Comparison of ENCODE assay signal across 8 cellular contexts in the genomic region with DNA sequence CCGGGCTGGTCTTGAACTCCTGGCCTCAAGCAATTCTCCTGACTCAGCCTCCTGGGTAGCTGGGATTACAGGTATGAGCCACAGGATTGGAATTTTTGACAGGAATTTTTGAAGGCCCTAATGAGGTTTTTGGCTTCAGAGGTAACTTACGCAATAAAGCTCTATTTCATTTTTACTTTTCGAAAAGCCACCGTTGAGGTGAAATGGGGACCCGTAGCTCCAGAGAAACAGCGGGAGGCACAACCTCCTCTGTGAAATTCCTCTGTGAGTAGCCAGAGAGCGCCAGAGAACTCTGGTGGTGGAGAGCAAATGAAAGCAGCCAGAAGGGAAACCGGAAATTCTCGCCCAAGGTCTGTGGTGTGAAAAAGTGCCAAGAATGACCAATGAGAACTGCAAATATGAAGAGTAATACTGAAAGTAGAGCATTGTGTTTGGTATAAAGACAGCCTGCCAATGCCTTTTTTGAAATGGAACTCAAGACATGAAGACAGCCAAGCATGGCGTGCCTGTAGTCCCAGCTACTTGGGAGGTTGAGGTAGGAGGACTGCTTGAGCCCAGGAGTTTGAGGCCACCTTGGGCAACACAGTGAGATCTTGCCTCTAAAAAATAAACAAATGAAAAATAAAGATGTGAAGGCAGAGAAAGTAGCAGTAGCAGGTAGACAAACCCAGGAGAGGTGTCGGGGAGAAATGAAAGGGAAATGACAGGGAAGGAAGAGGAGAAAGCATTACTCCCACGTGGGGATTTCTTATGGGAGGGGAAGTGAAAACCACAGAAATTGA. TPM values are rescaled to one million over a fixed set of nuclear protein-coding genes. Genes with fewer than 3 reads are reported as not detected.
DNase-seq lines count a peak whose midpoint lies in the region; ATAC-seq, FAIRE-seq and TF ChIP-seq lines count a peak whose summit lies in the region.

No MANE protein-coding gene starts in this region.

- no peak overlapping the region for H2BK5ac ChIP-seq in neuronal stem cell (ENCODE audit: low read length)

- DNase-seq in CD8-positive, alpha-beta T cell = peak; percentile 29 to 76 (median 47)
- DNase-seq in GM19240 (ENCODE audit: insufficient read length, low spot score) (peak; percentile 60), RCC 7860 (ENCODE audit: low spot score) (peak; percentile 55), Right ventricle myocardium inferior (ENCODE audit: missing footprints) (peak; percentile 70), spleen (peak; percentile 83), neuronal stem cell (ENCODE audit: low spot score) (no peak)
- DNase-seq in activated effector memory CD4-positive, alpha-beta T cell treated with Interleukin-2 at 50 U/mL for 16 hours = peak; percentile 48

- 21 to 32% (median 27%) methylated on average over 12 of the region's 12 CpGs for WGBS in spleen, 5 donors
- no CpG with 5 or more reads among the region's 12 CpGs for WGBS in neuronal stem cell (ENCODE audit: extremely low coverage in 2 of 2, insufficient read length in 2 of 2, insufficient replicate concordance in 1 of 2), 2 donors

- CTCF ChIA-PET in CD8-positive, alpha-beta T cell (lab: Charles Lee) = interaction anchor here (0.7 to 2.2 kb wide), 45 partner anchors 8 to 215 kb away, joined by 3 to 38 read pairs (median 5); a partner anchor contains a TSS

- no peak overlapping the region for H3K18ac ChIP-seq in neuronal stem cell (ENCODE audit: low read length)

- H3K14ac ChIP-seq in neuronal stem cell (ENCODE audit: low read length) = no peak overlapping the region

- H3K4me1 Mint-ChIP-seq in CD8-positive, alpha-beta T cell (ENCODE audit: low read depth) = peaks cover 72% of the 10 kb centered on the region

- no peak overlapping the region for H2BK120ac ChIP-seq in neuronal stem cell (ENCODE audit: low read depth, low read length)

- H3K27ac ChIP-seq in CD8-positive, alpha-beta T cell (ENCODE audit: low read depth, low read length) = peak overlapping the region; percentile 6
- H3K27ac ChIP-seq in spleen = peak overlapping the region; percentile 57 to 90 (median 83)
- H3K27ac ChIP-seq in neuronal stem cell (replicated peaks; ENCODE audit: low read length) = no peak overlapping the region

- H3K4ac ChIP-seq in neuronal stem cell (ENCODE audit: low read length) = no peak overlapping the region

- FAIRE-seq in RCC 7860 (lab: Jason Lieb, UNC) = no peak

- peaks cover 52% of the 10 kb centered on the region for H3K4me1 ChIP-seq in CD8-positive, alpha-beta T cell (ENCODE audit: insufficient read depth, low read length)
- peaks cover 20 to 94% (median 48%) of the 10 kb centered on the region in 6 donors for H3K4me1 ChIP-seq in spleen
- H3K4me1 ChIP-seq in neuronal stem cell (ENCODE audit: control insufficient read depth in 2 of 2, insufficient read depth in 1 of 2, low read depth in 1 of 2, low read length in 2 of 2) = peaks cover 0 to 7% of the 10 kb centered on the region in 2 donors

- TF ChIP-seq CTCF in CD8-positive, alpha-beta T cell (IDR thresholded peaks at IDR 0.05) = peak; percentile 59
- TF ChIP-seq CTCF in spleen (IDR thresholded peaks at IDR 0.05 in 8 of 11, conservative IDR thresholded peaks at IDR 0.05 in 3 of 11) = peak; percentile 70 to 97 (median 86)

- no peak overlapping the region for H4K8ac ChIP-seq in neuronal stem cell (ENCODE audit: low read depth, low read length)

- H3K36me3 ChIP-seq in CD8-positive, alpha-beta T cell (ENCODE audit: insufficient read depth, low read length) = no peaks in the 10 kb centered on the region
- H3K36me3 ChIP-seq in spleen (no peaks in the 10 kb centered on the region), neuronal stem cell (replicated peaks in 1 of 2; ENCODE audit: control insufficient read depth in 2 of 2, insufficient read depth in 2 of 2, low read length in 2 of 2) (no peaks in the 10 kb centered on the region)

- H2BK12ac ChIP-seq in neuronal stem cell (ENCODE audit: low read length) = no peak overlapping the region

- ATAC-seq in CD8-positive, alpha-beta T cell = peak; percentile 78
- ATAC-seq in HG03354 (IDR thresholded peaks at IDR 0.05; ENCODE audit: poor library complexity, severe bottlenecking, unreplicated experiment) (peak; percentile 96), Right ventricle myocardium inferior (peak; percentile 83)

- no peak overlapping the region for H3K9ac ChIP-seq in neuronal stem cell (ENCODE audit: low read depth, low read length, poor library complexity)

- intact Hi-C loops in CD8-positive, alpha-beta T cell (cut with DNase I, micrococcal nuclease) = loop anchor here (1.0 to 5.0 kb wide), 5 partner anchors 34 to 141 kb away; a partner anchor contains a TSS
- intact Hi-C loops in Right ventricle myocardium inferior (cut with DNase I) = loop anchor here (1.0 to 10.0 kb wide), 2 partner anchors 88 to 141 kb away; a partner anchor contains a TSS
- intact Hi-C loops in spleen (cut with DNase I; ENCODE audit: low total_unique reads) = loop anchor here (10.0 kb wide), 3 partner anchors 52 to 142 kb away; no protein-coding TSS in a partner anchor

- H3K23ac ChIP-seq in neuronal stem cell (ENCODE audit: low read depth, low read length, poor library complexity) = no peak overlapping the region

- H2BK15ac ChIP-seq in neuronal stem cell (ENCODE audit: low read length) = no peak overlapping the region

- H2AK5ac ChIP-seq in neuronal stem cell (ENCODE audit: low read depth, low read length) = no peak overlapping the region

- no peaks in the 10 kb centered on the region for H3K9me3 Mint-ChIP-seq in CD8-positive, alpha-beta T cell

- H3K79me1 ChIP-seq in neuronal stem cell (ENCODE audit: low read depth, low read length) = no peaks in the 10 kb centered on the region

- H4K91ac ChIP-seq in neuronal stem cell (ENCODE audit: low read depth, low read length, poor library complexity) = no peak overlapping the region

- H3K27me3 Mint-ChIP-seq in CD8-positive, alpha-beta T cell (ENCODE audit: low read depth) = no peaks in the 10 kb centered on the region

- H3K9me3 ChIP-seq in CD8-positive, alpha-beta T cell (ENCODE audit: low read length) = no peaks in the 10 kb centered on the region
- H3K9me3 ChIP-seq in spleen (no peaks in the 10 kb centered on the region), neuronal stem cell (replicated peaks in 1 of 2; ENCODE audit: control insufficient read depth in 2 of 2, insufficient read depth in 1 of 2, low read depth in 1 of 2, low read length in 2 of 2) (no peaks in the 10 kb centered on the region)

- H3K36me3 Mint-ChIP-seq in CD8-positive, alpha-beta T cell = no peaks in the 10 kb centered on the region

- TF ChIP-seq POLR2A in spleen (IDR thresholded peaks at IDR 0.05) = no peak

- no peaks in the 10 kb centered on the region for H3K27me3 ChIP-seq in CD8-positive, alpha-beta T cell (ENCODE audit: insufficient read depth, low read length)
- no peaks in the 10 kb centered on the region for H3K27me3 ChIP-seq in spleen (replicated peaks in 1 of 7)
- H3K27me3 ChIP-seq in neuronal stem cell (ENCODE audit: control insufficient read depth in 3 of 3, insufficient read depth in 3 of 3, low read depth in 1 of 3, low read length in 3 of 3) = no peaks in the 10 kb centered on the region

- peak overlapping the region; percentile 77 for H3K4me3 Mint-ChIP-seq in CD8-positive, alpha-beta T cell

- H3K27ac Mint-ChIP-seq in CD8-positive, alpha-beta T cell = peak overlapping the region; percentile 73

- peak overlapping the region; percentile 0 for H3K4me3 ChIP-seq in CD8-positive, alpha-beta T cell (ENCODE audit: low read depth, low read length)
- H3K4me3 ChIP-seq in spleen = peak overlapping the region in 7 of 8 donors; percentile 18 to 68 (median 33)
- no peak overlapping the region for H3K4me3 ChIP-seq in neuronal stem cell (ENCODE audit: low read length in 2 of 2)

- H2AFZ ChIP-seq in neuronal stem cell (ENCODE audit: low read length) = no peak overlapping the region

- H3K4me2 ChIP-seq in neuronal stem cell (ENCODE audit: insufficient read depth, low read length, poor library complexity, severe bottlenecking) = no peak overlapping the region

- POLR2A ChIA-PET in CD8-positive, alpha-beta T cell (lab: Charles Lee) = interaction anchor here (0.7 to 3.2 kb wide), 9 partner anchors 30 to 145 kb away, joined by 3 to 13 read pairs (median 4); a partner anchor contains a TSS

RNA-seq across cellular contexts. Expression of a gene that starts 33.0 kb away (rescaled TPM):
- total RNA-seq in CD8-positive, alpha-beta T cell = 10 to 100 TPM; 80.8 to 83.1 TPM
- 14.4 TPM for total RNA-seq in Right ventricle myocardium inferior
- 100 to 1,000 TPM in 1 of 7 donors, 10 to 100 TPM in 6; 73.5 to 105 (median 83.1) TPM for total RNA-seq in spleen
- polyA plus RNA-seq in spleen = 10 to 100 TPM; 20.9 to 23.1 (median 21.5) TPM
- 10.3 TPM for polyA plus RNA-seq in neuronal stem cell (2013, experiment 1 of 2)
- 10.2 TPM for polyA plus RNA-seq in neuronal stem cell (2013, experiment 2 of 2)

Comparison
In these comparisons a context has a peak if more than half of its experiments do, and no peak if none do; other contexts are left out.
1. H3K4me3 ChIP-seq: peak in CD8-positive, alpha-beta T cell (single experiment) and spleen (7 of 8); none in neuronal stem cell (0 of 2).
2. Peak in every context shown above with its lines, with median percentiles within 50 percentile points of each other: ATAC-seq.